Comparison of ENCODE assay signal across 40 cellular contexts in genomic region chr19:28827382-28827781, GRCh38.
"Had no signal": no experiment of that assay in that cellular context is flagged by ENCODE, and none has a peak within 500 bp of the region (broad histone marks: within the 10 kb centered on the region; RNA-seq: fewer than 3 reads in every experiment).

No MANE protein-coding gene starts in this region.

- H3K4me3 ChIP-seq: adrenal gland, ascending aorta, body of pancreas, breast epithelium, cardiac muscle cell had no signal

- H3K4me1 Mint-ChIP-seq: activated naive CD4-positive, alpha-beta T cell treated with anti-CD3 and anti-CD28 coated beads, Interleukin-2, amount 10 ng/mL, durations not matched to agents 7 days and 5 days; activated naive CD4-positive, alpha-beta T cell treated with anti-CD3 and anti-CD28 coated beads, Interleukin-2, amount 50 U/mL, for 24 hours; activated naive CD8-positive, alpha-beta T cell treated with anti-CD3 and anti-CD28 coated beads for 36 hours; activated naive CD8-positive, alpha-beta T cell treated with anti-CD3 and anti-CD28 coated beads, Interleukin-2, amount 10 ng/mL, durations not matched to agents 7 days and 5 days; activated T-helper 17 cell treated with anti-CD3 and anti-CD28 coated beads, Interleukin-2, amount 50 U/mL, for 72 hours; central memory CD8-positive, alpha-beta T cell had no signal

- H3K4me1 ChIP-seq: adrenal gland, ascending aorta, body of pancreas, breast epithelium had no signal

- H3K9me3 ChIP-seq: adrenal gland, ascending aorta, body of pancreas, breast epithelium had no signal

- H3K36me3 ChIP-seq: adrenal gland, ascending aorta, brain microvascular endothelial cell, breast epithelium, cardiac muscle cell had no signal

- DNase-seq: activated effector memory CD4-positive, alpha-beta T cell treated with anti-CD3 and anti-CD28 coated beads, Interleukin-2, amount 50 U/mL, for 16 hours; activated effector memory CD4-positive, alpha-beta T cell treated with Interleukin-2 at 50 U/mL for 16 hours; activated gamma-delta T cell; activated gamma-delta T cell treated with Interleukin-2 at 50 U/mL for 16 hours; activated naive CD4-positive, alpha-beta T cell; activated naive CD4-positive, alpha-beta T cell treated with anti-CD3 and anti-CD28 coated beads for 36 hours; activated naive CD4-positive, alpha-beta T cell treated with anti-CD3 and anti-CD28 coated beads, Interleukin-2, amount 10 ng/mL, durations not matched to agents 7 days and 5 days; activated naive CD4-positive, alpha-beta T cell treated with anti-CD3 and anti-CD28 coated beads, Interleukin-2, amount 50 U/mL, for 16 hours; activated naive CD4-positive, alpha-beta T cell treated with Interleukin-2 at 50 U/mL for 16 hours; activated naive CD8-positive, alpha-beta T cell treated with anti-CD3 and anti-CD28 coated beads for 36 hours; activated naive CD8-positive, alpha-beta T cell treated with anti-CD3 and anti-CD28 coated beads, Interleukin-2, amount 10 ng/mL, durations not matched to agents 7 days and 5 days; activated naive CD8-positive, alpha-beta T cell treated with anti-CD3 and anti-CD28 coated beads, Interleukin-2, amount 50 U/mL, for 24 hours; activated T-cell treated with anti-CD3 and anti-CD28 coated beads, Interleukin-2, amount 50 U/mL, for 1 hour; activated T-cell treated with anti-CD3 and anti-CD28 coated beads, Interleukin-2, amount 50 U/mL, for 24 hours; activated T-cell treated with anti-CD3 and anti-CD28 coated beads, Interleukin-2, amount 50 U/mL, for 4 hours; activated T-cell treated with anti-CD3 and anti-CD28 coated beads, Interleukin-2, amount 50 U/mL, for 48 hours; activated T-cell treated with anti-CD3 and anti-CD28 coated beads, Interleukin-2, amount 50 U/mL, for 72 hours; adrenal gland; amniotic stem cell; amygdala; anterior cingulate cortex; aorta; body of pancreas; brain microvascular endothelial cell; caudate nucleus; central memory CD4-positive, alpha-beta T cell; cerebellar nuclear complex had no signal

- H3K4me3 Mint-ChIP-seq: activated naive CD4-positive, alpha-beta T cell treated with anti-CD3 and anti-CD28 coated beads for 36 hours; activated naive CD4-positive, alpha-beta T cell treated with anti-CD3 and anti-CD28 coated beads, Interleukin-2, amount 10 ng/mL, durations not matched to agents 7 days and 5 days; activated naive CD4-positive, alpha-beta T cell treated with anti-CD3 and anti-CD28 coated beads, Interleukin-2, amount 50 U/mL, for 24 hours; activated naive CD8-positive, alpha-beta T cell; activated naive CD8-positive, alpha-beta T cell treated with anti-CD3 and anti-CD28 coated beads for 36 hours; activated naive CD8-positive, alpha-beta T cell treated with anti-CD3 and anti-CD28 coated beads, Interleukin-2, amount 10 ng/mL, durations not matched to agents 7 days and 5 days; activated naive CD8-positive, alpha-beta T cell treated with anti-CD3 and anti-CD28 coated beads, Interleukin-2, amount 50 U/mL, for 24 hours; activated T-cell treated with anti-CD3 and anti-CD28 coated beads, Interleukin-2, amount 50 U/mL, for 24 hours; activated T-cell treated with anti-CD3 and anti-CD28 coated beads, Interleukin-2, amount 50 U/mL, for 4 hours; activated T-cell treated with anti-CD3 and anti-CD28 coated beads, Interleukin-2, amount 50 U/mL, for 72 hours; activated T-helper 1 cell treated with anti-CD3 and anti-CD28 coated beads, Interleukin-12 subunit alpha, Interleukin-12 subunit beta, Interleukin-2, Interleukin-4 antibody, amounts not matched to agents 30 ng/mL and 10 ng/mL and 1 ng/mL, durations not matched to agents 14 hours and 24 hours and 36 hours; activated T-helper 17 cell treated with anti-CD3 and anti-CD28 coated beads, Interleukin-2, amount 50 U/mL, for 72 hours; brain; central memory CD8-positive, alpha-beta T cell had no signal

- H3K27me3 ChIP-seq: adrenal gland, ascending aorta, body of pancreas, brain microvascular endothelial cell, breast epithelium, cardiac muscle cell had no signal

- H3K9me3 Mint-ChIP-seq: activated naive CD4-positive, alpha-beta T cell treated with anti-CD3 and anti-CD28 coated beads, Interleukin-2, amount 50 U/mL, for 24 hours; activated naive CD8-positive, alpha-beta T cell treated with anti-CD3 and anti-CD28 coated beads for 36 hours; activated naive CD8-positive, alpha-beta T cell treated with anti-CD3 and anti-CD28 coated beads, Interleukin-2, amount 10 ng/mL, durations not matched to agents 7 days and 5 days; activated naive CD8-positive, alpha-beta T cell treated with anti-CD3 and anti-CD28 coated beads, Interleukin-2, amount 50 U/mL, for 24 hours; activated T-cell treated with anti-CD3 and anti-CD28 coated beads, Interleukin-2, amount 50 U/mL, for 24 hours; activated T-cell treated with anti-CD3 and anti-CD28 coated beads, Interleukin-2, amount 50 U/mL, for 4 hours; activated T-helper 1 cell treated with anti-CD3 and anti-CD28 coated beads, Interleukin-12 subunit alpha, Interleukin-12 subunit beta, Interleukin-2, Interleukin-4 antibody, amounts not matched to agents 30 ng/mL and 10 ng/mL and 1 ng/mL, durations not matched to agents 14 hours and 24 hours and 36 hours; activated T-helper 2 cell treated with anti-CD3 and anti-CD28 coated beads, Interferon-gamma antibody, Interleukin-2, Interleukin-4, amounts not matched to agents 10 μg/mL and 5 μg/mL and 100 μg/mL, durations not matched to agents 14 hours and 24 hours and 36 hours had no signal

- H3K36me3 Mint-ChIP-seq: activated naive CD4-positive, alpha-beta T cell treated with anti-CD3 and anti-CD28 coated beads, Interleukin-2, amount 10 ng/mL, durations not matched to agents 7 days and 5 days; activated naive CD4-positive, alpha-beta T cell treated with anti-CD3 and anti-CD28 coated beads, Interleukin-2, amount 50 U/mL, for 24 hours; activated naive CD4-positive, alpha-beta T cell treated with anti-CD3 and anti-CD28 coated beads, Interleukin-2, amount 50 U/mL, for 72 hours; activated naive CD8-positive, alpha-beta T cell; activated naive CD8-positive, alpha-beta T cell treated with anti-CD3 and anti-CD28 coated beads for 36 hours; activated naive CD8-positive, alpha-beta T cell treated with anti-CD3 and anti-CD28 coated beads, Interleukin-2, amount 10 ng/mL, durations not matched to agents 7 days and 5 days; brain had no signal

- H3K27me3 Mint-ChIP-seq: activated naive CD4-positive, alpha-beta T cell treated with anti-CD3 and anti-CD28 coated beads, Interleukin-2, amount 10 ng/mL, durations not matched to agents 7 days and 5 days; activated naive CD8-positive, alpha-beta T cell; activated naive CD8-positive, alpha-beta T cell treated with anti-CD3 and anti-CD28 coated beads for 36 hours; activated naive CD8-positive, alpha-beta T cell treated with anti-CD3 and anti-CD28 coated beads, Interleukin-2, amount 10 ng/mL, durations not matched to agents 7 days and 5 days; activated T-cell treated with anti-CD3 and anti-CD28 coated beads, Interleukin-2, amount 50 U/mL, for 24 hours; brain had no signal

- H3K27ac Mint-ChIP-seq: activated naive CD4-positive, alpha-beta T cell treated with anti-CD3 and anti-CD28 coated beads for 36 hours; activated naive CD4-positive, alpha-beta T cell treated with anti-CD3 and anti-CD28 coated beads, Interleukin-2, amount 10 ng/mL, durations not matched to agents 7 days and 5 days; activated naive CD4-positive, alpha-beta T cell treated with anti-CD3 and anti-CD28 coated beads, Interleukin-2, amount 50 U/mL, for 24 hours; activated naive CD8-positive, alpha-beta T cell; activated naive CD8-positive, alpha-beta T cell treated with anti-CD3 and anti-CD28 coated beads for 36 hours; activated naive CD8-positive, alpha-beta T cell treated with anti-CD3 and anti-CD28 coated beads, Interleukin-2, amount 10 ng/mL, durations not matched to agents 7 days and 5 days; activated naive CD8-positive, alpha-beta T cell treated with anti-CD3 and anti-CD28 coated beads, Interleukin-2, amount 50 U/mL, for 24 hours; activated T-cell treated with anti-CD3 and anti-CD28 coated beads, Interleukin-2, amount 50 U/mL, for 24 hours; activated T-cell treated with anti-CD3 and anti-CD28 coated beads, Interleukin-2, amount 50 U/mL, for 72 hours; activated T-helper 1 cell treated with anti-CD3 and anti-CD28 coated beads, Interleukin-12 subunit alpha, Interleukin-12 subunit beta, Interleukin-2, Interleukin-4 antibody, amounts not matched to agents 30 ng/mL and 10 ng/mL and 1 ng/mL, durations not matched to agents 14 hours and 24 hours and 36 hours; activated T-helper 17 cell treated with anti-CD3 and anti-CD28 coated beads, Interleukin-2, amount 50 U/mL, for 72 hours; activated T-helper 2 cell treated with anti-CD3 and anti-CD28 coated beads, Interferon-gamma antibody, Interleukin-2, Interleukin-4, amounts not matched to agents 10 μg/mL and 5 μg/mL and 100 μg/mL, durations not matched to agents 14 hours and 24 hours and 36 hours; brain had no signal

- ATAC-seq: activated naive CD4-positive, alpha-beta T cell treated with anti-CD3 and anti-CD28 coated beads, Interleukin-2, amount 50 U/mL, for 72 hours; activated naive CD8-positive, alpha-beta T cell treated with anti-CD3 and anti-CD28 coated beads, Interleukin-2, amount 50 U/mL, for 24 hours; activated T-cell treated with anti-CD3 and anti-CD28 coated beads, Interleukin-2, amount 50 U/mL, for 4 hours; activated T-cell treated with anti-CD3 and anti-CD28 coated beads, Interleukin-2, amount 50 U/mL, for 72 hours; activated T-helper 17 cell treated with anti-CD3 and anti-CD28 coated beads, Interleukin-2, amount 50 U/mL, for 72 hours; body of pancreas had no signal

- FAIRE-seq: astrocyte, bronchial epithelial cell had no signal

- H3K27ac ChIP-seq: adrenal gland, ascending aorta, body of pancreas, brain microvascular endothelial cell, breast epithelium, cardiac muscle cell had no signal
